Comparison of ENCODE assay signal across 8 cellular contexts in the genomic region with DNA sequence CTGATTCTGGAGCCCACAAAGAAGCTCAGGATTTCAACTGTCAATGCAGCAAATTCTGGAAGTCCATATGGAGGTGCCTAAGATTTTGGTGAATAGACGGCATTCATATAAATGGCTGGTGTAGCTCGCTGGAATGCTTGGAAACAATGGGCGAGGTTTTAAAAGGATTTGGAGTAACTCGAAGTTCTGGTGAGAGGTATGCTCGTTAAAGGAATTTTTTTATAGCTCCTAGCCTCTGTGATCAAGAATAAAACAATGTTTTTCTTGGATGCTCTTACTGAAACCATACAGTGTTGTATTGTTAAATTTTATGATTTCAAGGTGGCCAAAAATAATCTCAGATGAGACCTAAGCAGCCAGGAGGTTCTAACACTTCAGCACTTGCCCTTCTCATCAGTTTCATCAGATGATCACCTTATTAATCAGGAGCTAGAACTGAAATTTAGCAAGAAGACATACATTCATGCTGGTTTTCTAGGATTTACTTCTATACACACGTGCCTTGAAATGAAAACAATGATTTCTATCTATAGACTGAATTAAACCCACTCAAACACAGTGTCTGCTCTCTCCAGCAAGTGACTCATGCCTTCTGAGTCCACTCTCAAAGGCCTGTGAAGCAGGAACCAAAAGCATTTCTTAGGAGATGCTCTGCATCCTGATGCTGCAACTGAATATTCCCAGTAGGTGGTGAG.
DNase-seq lines count a peak whose midpoint lies in the region; ATAC-seq, FAIRE-seq and TF ChIP-seq lines count a peak whose summit lies in the region.

No MANE protein-coding gene starts in this region.

- H3K4me3 ChIP-seq in left ventricle myocardium inferior (no peak overlapping the region), heart right ventricle (no peak overlapping the region), OCI-LY1 (ENCODE audit: low read depth, low read length, poor library complexity, severe bottlenecking) (no peak overlapping the region), endothelial cell of umbilical vein (replicated peaks in 1 of 3; ENCODE audit: insufficient read depth in 1 of 3, low read depth in 1 of 3, low read length in 3 of 3) (no peak overlapping the region), aorta (ENCODE audit: low read length in 2 of 2) (no peak overlapping the region), trophoblast cell (ENCODE audit: low read depth, low read length) (no peak overlapping the region)

- H2BK5ac ChIP-seq in trophoblast cell (ENCODE audit: low read depth, low read length, poor library complexity), result no peak overlapping the region

- no peak overlapping the region for H3K23ac ChIP-seq in trophoblast cell (ENCODE audit: low read length)

- H3K4ac ChIP-seq in trophoblast cell (ENCODE audit: low read depth, low read length), result no peak overlapping the region

- H2AFZ ChIP-seq in OCI-LY1 (ENCODE audit: low read length) (no peak overlapping the region), endothelial cell of umbilical vein (ENCODE audit: low read depth, low read length) (no peak overlapping the region), trophoblast cell (ENCODE audit: insufficient read depth, low read length, poor library complexity) (no peak overlapping the region)

- H4K91ac ChIP-seq in trophoblast cell (ENCODE audit: low read depth, low read length), result no peak overlapping the region

- no peak overlapping the region for H2BK120ac ChIP-seq in trophoblast cell (ENCODE audit: insufficient read depth, low read length, poor library complexity)

- H3K79me2 ChIP-seq in OCI-LY1 (ENCODE audit: insufficient read depth, low read length), result no peaks in the 10 kb centered on the region
- no peaks in the 10 kb centered on the region for H3K79me2 ChIP-seq in endothelial cell of umbilical vein (ENCODE audit: control insufficient read depth, insufficient read depth, low read length)
- no peaks in the 10 kb centered on the region for H3K79me2 ChIP-seq in trophoblast cell (ENCODE audit: control insufficient read depth, insufficient read depth, low read length, poor library complexity)

- no peak overlapping the region for H3K9ac ChIP-seq in OCI-LY1 (ENCODE audit: low read length)
- no peak overlapping the region for H3K9ac ChIP-seq in endothelial cell of umbilical vein (replicated peaks; ENCODE audit: extremely low read depth, insufficient read depth, low read length)
- H3K9ac ChIP-seq in trophoblast cell (ENCODE audit: low read length), result no peak overlapping the region

- H3K36me3 ChIP-seq in left ventricle myocardium inferior, result peaks cover 57% of the 10 kb centered on the region
- H3K36me3 ChIP-seq in heart right ventricle, result peaks cover 0 to 96% (median 44%) of the 10 kb centered on the region in 9 donors
- peaks cover 51% of the 10 kb centered on the region; the same call in 1 of the 2 replicates for H3K36me3 ChIP-seq in OCI-LY1 (ENCODE audit: insufficient read depth, low read length)
- H3K36me3 ChIP-seq in endothelial cell of umbilical vein (ENCODE audit: control insufficient read depth in 2 of 2, extremely low read depth in 1 of 2, insufficient read depth in 2 of 2, low read length in 2 of 2), result no peaks in the 10 kb centered on the region
- no peaks in the 10 kb centered on the region for H3K36me3 ChIP-seq in aorta (ENCODE audit: control insufficient read depth in 1 of 2, insufficient read depth in 2 of 2, low read length in 1 of 2)
- H3K36me3 ChIP-seq in trophoblast cell (ENCODE audit: control insufficient read depth in 1 of 2, insufficient read depth in 2 of 2, low read length in 2 of 2), result peaks cover 4 to 16% of the 10 kb centered on the region in 2 experiments

- dilution Hi-C loops in endothelial cell of umbilical vein (cut with MboI; ENCODE audit: extremely low pct_ligation_motif_present, low sequenced_read_pairs), result loop anchor here (25.0 kb wide), 1 partner anchor 269 kb away; no protein-coding TSS in a partner anchor

- no peak for TF ChIP-seq POLR2A in endothelial cell of umbilical vein (IDR thresholded peaks at IDR 0.05; ENCODE audit: low read depth, low read length)

- no peaks in the 10 kb centered on the region for H3K9me2 ChIP-seq in OCI-LY1 (ENCODE audit: low read depth, low read length)

- H3K14ac ChIP-seq in trophoblast cell (ENCODE audit: low read length), result no peak overlapping the region

- WGBS in heart right ventricle, 2 donors, result 81 to 83% methylated on average over 6 of the region's 6 CpGs
- 7 to 13% methylated on average over 6 of the region's 6 CpGs for WGBS in aorta, 2 donors
- WGBS in trophoblast cell (ENCODE audit: extremely low coverage, insufficient coverage, insufficient read length), result no CpG with 5 or more reads among the region's 6 CpGs

- no peak overlapping the region for H2AK5ac ChIP-seq in trophoblast cell (ENCODE audit: low read length)

- H2BK12ac ChIP-seq in trophoblast cell (ENCODE audit: low read length), result no peak overlapping the region

- H4K12ac ChIP-seq in trophoblast cell (ENCODE audit: low read depth, low read length), result no peak overlapping the region

- peak; percentile 38 for FAIRE-seq in endothelial cell of umbilical vein (lab: Jason Lieb, UNC)

- H3K9me3 ChIP-seq in left ventricle myocardium inferior (replicated peaks) (no peaks in the 10 kb centered on the region), heart right ventricle (no peaks in the 10 kb centered on the region), OCI-LY1 (ENCODE audit: low read length) (no peaks in the 10 kb centered on the region), endothelial cell of umbilical vein (replicated peaks; ENCODE audit: control insufficient read depth, insufficient read depth, low read length) (no peaks in the 10 kb centered on the region), aorta (ENCODE audit: control insufficient read depth, low read length) (no peaks in the 10 kb centered on the region), trophoblast cell (ENCODE audit: insufficient read depth, low read depth, low read length) (peaks cover 3% of the 10 kb centered on the region)

- POLR2A ChIA-PET in endothelial cell of umbilical vein (lab: Charles Lee), result no interaction called here

- intact Hi-C loops in left ventricle myocardium inferior (cut with micrococcal nuclease) (no loop called here), heart right ventricle (cut with DNase I) (no loop called here), endothelial cell of umbilical vein (cut with micrococcal nuclease) (no loop called here), aorta (cut with DNase I) (no loop called here)

- DNase-seq in left ventricle myocardium inferior, result no peak
- no peak for DNase-seq in heart right ventricle
- peak; percentile 64 for DNase-seq in endothelial cell of umbilical vein (ENCODE audit: low read depth, low spot score)
- DNase-seq in aorta, result no peak
- DNase-seq in cerebellar cortex (ENCODE audit: low spot score), result no peak
- DNase-seq in trophoblast cell, result no peak
- DNase-seq in NCI-H82 treated with DMSO at 0.1 percent for 48 hours (lab: John Stamatoyannopoulos, UW; ENCODE audit: unreplicated experiment), result no peak

- CTCF ChIA-PET in endothelial cell of umbilical vein (lab: Charles Lee), result interaction anchor here (0.7 to 2.1 kb wide), 5 partner anchors 14 to 260 kb away, joined by 3 to 7 read pairs (median 5); no protein-coding TSS in a partner anchor

- no peaks in the 10 kb centered on the region for H3K79me1 ChIP-seq in trophoblast cell (ENCODE audit: low read length)

- H3K4me2 ChIP-seq in OCI-LY1 (ENCODE audit: low read length) (no peak overlapping the region), endothelial cell of umbilical vein (ENCODE audit: insufficient read depth, low read length) (no peak overlapping the region), trophoblast cell (ENCODE audit: low read length) (no peak overlapping the region)

- H3K18ac ChIP-seq in trophoblast cell (ENCODE audit: low read length), result no peak overlapping the region

- H3K27me3 ChIP-seq in left ventricle myocardium inferior (ENCODE audit: low read depth), result no peaks in the 10 kb centered on the region
- no peaks in the 10 kb centered on the region for H3K27me3 ChIP-seq in heart right ventricle
- no peaks in the 10 kb centered on the region for H3K27me3 ChIP-seq in OCI-LY1 (ENCODE audit: insufficient read depth, low read length)
- H3K27me3 ChIP-seq in endothelial cell of umbilical vein (ENCODE audit: control insufficient read depth in 2 of 2, insufficient read depth in 2 of 2, low read length in 2 of 2), result no peaks in the 10 kb centered on the region
- H3K27me3 ChIP-seq in aorta (ENCODE audit: control insufficient read depth in 1 of 2, insufficient read depth in 2 of 2, low read length in 1 of 2), result no peaks in the 10 kb centered on the region
- no peaks in the 10 kb centered on the region for H3K27me3 ChIP-seq in trophoblast cell (ENCODE audit: insufficient read depth, low read length)

- H3K27ac ChIP-seq in left ventricle myocardium inferior (replicated peaks) (peak overlapping the region; percentile 77), heart right ventricle (peak overlapping the region in 2 of 10 donors; percentile 30 to 58), OCI-LY1 (ENCODE audit: low read depth, low read length, poor library complexity, severe bottlenecking) (peak overlapping the region; percentile 50), endothelial cell of umbilical vein (ENCODE audit: insufficient read depth, low read depth, low read length) (no peak overlapping the region), aorta (ENCODE audit: low read depth in 1 of 2, low read length in 2 of 2) (peak overlapping the region; percentile 53 to 63), trophoblast cell (ENCODE audit: low read depth, low read length) (no peak overlapping the region)

- H4K20me1 ChIP-seq in OCI-LY1 (ENCODE audit: insufficient read depth, low read length) (no peaks in the 10 kb centered on the region), endothelial cell of umbilical vein (replicated peaks; ENCODE audit: control insufficient read depth, extremely low read depth, insufficient read depth, low read length) (no peaks in the 10 kb centered on the region)

- TF ChIP-seq CTCF in left ventricle myocardium inferior (IDR thresholded peaks at IDR 0.05; ENCODE audit: borderline replicate concordance), result no peak
- TF ChIP-seq CTCF in heart right ventricle (IDR thresholded peaks at IDR 0.05), result no peak
- no peak for TF ChIP-seq CTCF in OCI-LY1 (IDR thresholded peaks at IDR 0.05; ENCODE audit: low read length)
- no peak for TF ChIP-seq CTCF in endothelial cell of umbilical vein (IDR thresholded peaks at IDR 0.05; ENCODE audit: extremely low read depth in 1 of 2, insufficient read depth in 1 of 2, low read depth in 1 of 2, low read length in 2 of 2)

- H4K8ac ChIP-seq in trophoblast cell (ENCODE audit: low read depth, low read length), result no peak overlapping the region

- H3K4me1 ChIP-seq in left ventricle myocardium inferior (peaks cover 67% of the 10 kb centered on the region), heart right ventricle (peaks cover 4 to 54% (median 32%) of the 10 kb centered on the region in 9 donors), OCI-LY1 (ENCODE audit: insufficient read depth, low read length, severe bottlenecking) (peaks cover 30% of the 10 kb centered on the region), endothelial cell of umbilical vein (ENCODE audit: control insufficient read depth, extremely low read depth, insufficient read depth, low read length) (peaks cover 17% of the 10 kb centered on the region), aorta (ENCODE audit: control insufficient read depth in 1 of 2, insufficient read depth in 2 of 2, low read length in 2 of 2) (peaks cover 0 to 5% of the 10 kb centered on the region in 2 donors), trophoblast cell (ENCODE audit: control insufficient read depth in 1 of 2, insufficient read depth in 2 of 2, low read length in 2 of 2) (peaks cover 0 to 2% of the 10 kb centered on the region in 2 experiments)

- no peaks in the 10 kb centered on the region for H3F3A ChIP-seq in OCI-LY1 (ENCODE audit: insufficient read depth, low read length)

- BruUV-seq in endothelial cell of umbilical vein (replicated peaks; lab: Mats Ljungman, UMichigan), result no TSS peak

- no peak for ATAC-seq in heart right ventricle
- no peak for ATAC-seq in aorta (ENCODE audit: low FRiP score)

- H3K9me1 ChIP-seq in endothelial cell of umbilical vein (replicated peaks; ENCODE audit: control insufficient read depth, extremely low read depth, insufficient read depth, low read length), result no peaks in the 10 kb centered on the region

Comparison
In these comparisons a context has a peak if more than half of its experiments do, and no peak if none do; other contexts are left out.
1. H3K27ac ChIP-seq: peak in left ventricle myocardium inferior (single experiment), OCI-LY1 (single experiment) and aorta (2 of 2); none in endothelial cell of umbilical vein (single experiment) and trophoblast cell (single experiment).